22 cellular contexts compared by ENCODE assay signal in genomic region chr6:10526156-10526555, GRCh38. TPM values are rescaled to one million over a fixed set of nuclear protein-coding genes. Genes with fewer than 3 reads are reported as not detected.
DNase-seq lines count a peak whose midpoint lies in the region; ATAC-seq and TF ChIP-seq lines count a peak whose summit lies in the region.
"Had no signal": no experiment of that assay in that cellular context is flagged by ENCODE, and none has a peak within 500 bp of the region (broad histone marks: within the 10 kb centered on the region; RNA-seq: fewer than 3 reads in every experiment).

No MANE protein-coding gene starts in this region.

- H3K4me3 ChIP-seq in mammary epithelial cell (replicated peaks in 1 of 3; ENCODE audit: insufficient read depth in 1 of 3, low read depth in 2 of 3, low read length in 3 of 3) (no peak overlapping the region), SJSA1 (no peak overlapping the region), ascending aorta (no peak overlapping the region)
- H3K4me3 ChIP-seq in effector memory CD4-positive, alpha-beta T cell (ENCODE audit: insufficient read depth, low read depth, low read length, poor library complexity, severe bottlenecking), result no peak overlapping the region
- H3K4me3 ChIP-seq: BLaER1 treated with 17β-estradiol and CSF1 and Interleukin-3, amounts not matched to agents 10 nM and 100 nM; body of pancreas; K562; PC-9 had no signal

- H3K4me1 ChIP-seq in mammary epithelial cell (ENCODE audit: insufficient read depth, low read length) (no peaks in the 10 kb centered on the region), SJSA1 (replicated peaks) (peaks cover 55% of the 10 kb centered on the region), ascending aorta (peaks cover 2 to 7% of the 10 kb centered on the region in 2 donors)
- H3K4me1 ChIP-seq in effector memory CD4-positive, alpha-beta T cell (ENCODE audit: control insufficient read depth, insufficient read depth, low read length, poor library complexity, severe bottlenecking), result no peaks in the 10 kb centered on the region

- no peaks in the 10 kb centered on the region for H3K79me2 ChIP-seq in mammary epithelial cell (ENCODE audit: insufficient read depth, low read length)

- no peak overlapping the region for H3K4me3 Mint-ChIP-seq in MCF 10A (ENCODE audit: unreplicated experiment)
- H3K4me3 Mint-ChIP-seq: activated CD4-positive, alpha-beta T cell treated with anti-CD3 and anti-CD28 coated beads, Interleukin-2, amount 10 ng/mL, durations not matched to agents 7 days and 5 days; type B pancreatic cell had no signal

- dilution Hi-C loops in mammary epithelial cell (cut with HindIII; ENCODE audit: low sequenced_read_pairs), result loop anchor here (5.0 kb wide), 1 partner anchor 96 kb away; no protein-coding TSS in a partner anchor

- no peaks in the 10 kb centered on the region for H4K20me1 ChIP-seq in mammary epithelial cell (ENCODE audit: insufficient read depth, low read length)
- H4K20me1 ChIP-seq: BLaER1 treated with 17β-estradiol and CSF1 and Interleukin-3, amounts not matched to agents 10 nM and 100 nM had no signal

- no peak for TF ChIP-seq CTCF in MCF 10A (IDR thresholded peaks at IDR 0.05; ENCODE audit: unreplicated experiment)
- TF ChIP-seq CTCF in mammary epithelial cell (conservative IDR thresholded peaks at IDR 0.05 in 1 of 2, IDR thresholded peaks at IDR 0.05 in 1 of 2; ENCODE audit: extremely low read depth in 1 of 2, insufficient read depth in 1 of 2, low read depth in 1 of 2, low read length in 2 of 2), result no peak
- TF ChIP-seq CTCF in ascending aorta (IDR thresholded peaks at IDR 0.05), result no peak

- peaks cover 4% of the 10 kb centered on the region for H3K4me1 Mint-ChIP-seq in MCF 10A (ENCODE audit: insufficient read depth, unreplicated experiment)

- H2AFZ ChIP-seq in mammary epithelial cell (ENCODE audit: low read depth, low read length), result no peak overlapping the region
- H2AFZ ChIP-seq: PC-9 had no signal

- no peak for ATAC-seq in HG03097 (IDR thresholded peaks at IDR 0.05; ENCODE audit: low FRiP score, unreplicated experiment)
- ATAC-seq: body of pancreas, K562, left lobe of liver had no signal

- BruUV-seq in MCF 10A (replicated peaks; lab: Mats Ljungman, UMichigan), result no TSS peak
- BruUV-seq in mammary epithelial cell (replicated peaks; lab: Mats Ljungman, UMichigan), result no TSS peak

- H3K36me3 Mint-ChIP-seq in MCF 10A (ENCODE audit: insufficient read depth, unreplicated experiment), result no peaks in the 10 kb centered on the region
- H3K36me3 Mint-ChIP-seq: type B pancreatic cell had no signal

- H3K36me3 ChIP-seq in mammary epithelial cell (ENCODE audit: insufficient read depth, low read length), result no peaks in the 10 kb centered on the region
- H3K36me3 ChIP-seq in SJSA1, result peaks cover 11% of the 10 kb centered on the region
- H3K36me3 ChIP-seq in effector memory CD4-positive, alpha-beta T cell (ENCODE audit: control insufficient read depth, insufficient read depth, low read length), result no peaks in the 10 kb centered on the region
- no peaks in the 10 kb centered on the region for H3K36me3 ChIP-seq in ascending aorta
- H3K36me3 ChIP-seq: BLaER1 treated with 17β-estradiol and CSF1 and Interleukin-3, amounts not matched to agents 10 nM and 100 nM had no signal

- no peaks in the 10 kb centered on the region for H3K27me3 Mint-ChIP-seq in MCF 10A (ENCODE audit: insufficient read depth, unreplicated experiment)
- H3K27me3 Mint-ChIP-seq: activated CD4-positive, alpha-beta T cell treated with anti-CD3 and anti-CD28 coated beads, Interleukin-2, amount 10 ng/mL, durations not matched to agents 7 days and 5 days; type B pancreatic cell had no signal

- H3K27me3 ChIP-seq in mammary epithelial cell (ENCODE audit: insufficient read depth, low read length) (no peaks in the 10 kb centered on the region), SJSA1 (replicated peaks) (no peaks in the 10 kb centered on the region), ascending aorta (no peaks in the 10 kb centered on the region)
- H3K27me3 ChIP-seq in effector memory CD4-positive, alpha-beta T cell (replicated peaks; ENCODE audit: control insufficient read depth, insufficient read depth, low read length, poor library complexity, severe bottlenecking), result no peaks in the 10 kb centered on the region
- H3K27me3 ChIP-seq: body of pancreas had no signal

- no peak overlapping the region for H3K27ac Mint-ChIP-seq in MCF 10A (ENCODE audit: low read depth, unreplicated experiment)
- H3K27ac Mint-ChIP-seq: activated CD4-positive, alpha-beta T cell treated with anti-CD3 and anti-CD28 coated beads, Interleukin-2, amount 10 ng/mL, durations not matched to agents 7 days and 5 days; type B pancreatic cell had no signal

- no peak overlapping the region for H3K27ac ChIP-seq in mammary epithelial cell (ENCODE audit: insufficient read depth, low read depth, low read length)
- peak overlapping the region; percentile 57 for H3K27ac ChIP-seq in SJSA1
- H3K27ac ChIP-seq in effector memory CD4-positive, alpha-beta T cell (ENCODE audit: insufficient read depth, low read length, poor library complexity, severe bottlenecking), result no peak overlapping the region
- no peak overlapping the region for H3K27ac ChIP-seq in ascending aorta
- H3K27ac ChIP-seq: BLaER1 treated with 17β-estradiol and CSF1 and Interleukin-3, amounts not matched to agents 10 nM and 100 nM; body of pancreas; HL-60; PC-9 had no signal

- no peaks in the 10 kb centered on the region for H3K9me3 Mint-ChIP-seq in MCF 10A (ENCODE audit: unreplicated experiment)
- H3K9me3 Mint-ChIP-seq: activated CD4-positive, alpha-beta T cell treated with anti-CD3 and anti-CD28 coated beads, Interleukin-2, amount 10 ng/mL, durations not matched to agents 7 days and 5 days; type B pancreatic cell had no signal

- POLR2A ChIA-PET in MCF 10A (lab: Yijun Ruan, JAX), result interaction anchor here (0.9 kb wide), 2 partner anchors 23 to 169 kb away, joined by 3 to 4 read pairs; no protein-coding TSS in a partner anchor

- 80% methylated on average over 5 of the region's 6 CpGs for WGBS in mammary epithelial cell (ENCODE audit: low coverage, missing lambda C conversion rate)

- H3K9me3 ChIP-seq in mammary epithelial cell (replicated peaks; ENCODE audit: insufficient read depth, low read length) (no peaks in the 10 kb centered on the region), SJSA1 (replicated peaks) (no peaks in the 10 kb centered on the region), ascending aorta (no peaks in the 10 kb centered on the region)
- no peaks in the 10 kb centered on the region for H3K9me3 ChIP-seq in effector memory CD4-positive, alpha-beta T cell (ENCODE audit: control insufficient read depth, low read length)
- H3K9me3 ChIP-seq: BLaER1 treated with 17β-estradiol and CSF1 and Interleukin-3, amounts not matched to agents 10 nM and 100 nM; body of pancreas had no signal

- DNase-seq in MCF 10A (ENCODE audit: unreplicated experiment) (peak; percentile 21), mammary epithelial cell (no peak), SJSA1 (ENCODE audit: low read depth in 1 of 2, low spot score in 2 of 2) (no peak), glomerular visceral epithelial cell (ENCODE audit: extremely low spot score) (peak; percentile 22), renal cortical epithelial cell (ENCODE audit: low read depth) (peak; percentile 66), ascending aorta (ENCODE audit: low spot score in 2 of 2) (no peak)
- DNase-seq in effector memory CD4-positive, alpha-beta T cell, result no peak
- DNase-seq: activated CD4-positive, alpha-beta T cell treated with anti-CD3 and anti-CD28 coated beads, Interleukin-2, amount 10 ng/mL, durations not matched to agents 7 days and 5 days; body of pancreas; DMS153; hippocampal formation; NCI-H1048; NCI-H2107; PC-9; posterior cingulate gyrus; stimulated activated CD4-positive, alpha-beta T cell treated with anti-CD3 and anti-CD28 coated beads, Interleukin-12 subunit alpha, Interleukin-12 subunit beta, amount 100 ng/mL, for 4 hours had no signal

- intact Hi-C loops in MCF 10A (cut with micrococcal nuclease) (no loop called here), mammary epithelial cell (cut with micrococcal nuclease) (no loop called here), ascending aorta (cut with DNase I) (loop anchor here (5.0 kb wide), 1 partner anchor 46 kb away; no protein-coding TSS in a partner anchor)

- no peak overlapping the region for H3K4me2 ChIP-seq in mammary epithelial cell (ENCODE audit: insufficient read depth, low read depth, low read length)
- H3K4me2 ChIP-seq: BLaER1 treated with 17β-estradiol and CSF1 and Interleukin-3, amounts not matched to agents 10 nM and 100 nM; PC-9 had no signal

- in situ Hi-C loops in mammary epithelial cell (cut with MboI; ENCODE audit: low sequenced_read_pairs in 2 of 2), result no loop called here

- CTCF ChIA-PET in MCF 10A (lab: Yijun Ruan, JAX) (interaction anchor here (1.4 kb wide), 1 partner anchor 15 kb away, joined by 4 read pairs; no protein-coding TSS in a partner anchor), mammary epithelial cell (lab: Charles Lee; ENCODE audit: low non-redundant PET) (no interaction called here)

- no peak overlapping the region for H3K9ac ChIP-seq in mammary epithelial cell (ENCODE audit: insufficient read depth, low read length)
- H3K9ac ChIP-seq: BLaER1 treated with 17β-estradiol and CSF1 and Interleukin-3, amounts not matched to agents 10 nM and 100 nM had no signal

RNA-seq across cellular contexts. Expression of gene GCNT2, which starts 5.0 kb away (rescaled TPM):
- 0.63 and 0.96 TPM in 2 replicates for total RNA-seq in MCF 10A (2022)
- total RNA-seq in mammary epithelial cell, result under 1 TPM in 1 of 2 donors, not detected in 1; 0.33 TPM
- polyA plus RNA-seq in mammary epithelial cell, result 0.02 TPM
- not detected for polyA minus RNA-seq in mammary epithelial cell
- 27.3 and 38.0 TPM in 2 replicates for total RNA-seq in SJSA1 (2014; rRNA removed; shearing (Covaris generic))
- total RNA-seq in renal cortical epithelial cell, result 27.8 and 59.4 TPM in 2 replicates
- total RNA-seq in ascending aorta, result 16.7 TPM

Comparison
In these comparisons a context has a peak if more than half of its experiments do, and no peak if none do; other contexts are left out.
1. DNase-seq: peak in MCF 10A (single experiment), glomerular visceral epithelial cell (single experiment) and renal cortical epithelial cell (single experiment); none in mammary epithelial cell (single experiment), SJSA1 (0 of 2), effector memory CD4-positive, alpha-beta T cell (0 of 3) and ascending aorta (0 of 2).